ENCODE assay signal across 16 cellular contexts in genomic region chr5:14996997-14997396, GRCh38.
DNase-seq lines count a peak whose midpoint lies in the region; ATAC-seq and TF ChIP-seq lines count a peak whose summit lies in the region.
"Had no signal": no experiment of that assay in that cellular context is flagged by ENCODE, and none has a peak within 500 bp of the region (broad histone marks: within the 10 kb centered on the region; RNA-seq: fewer than 3 reads in every experiment).

No MANE protein-coding gene starts in this region.

- no peaks in the 10 kb centered on the region for H3F3A ChIP-seq in PC-9 (ENCODE audit: insufficient read depth, low read depth)

- no peaks in the 10 kb centered on the region for H3K9me2 ChIP-seq in PC-9 (ENCODE audit: insufficient read depth)

- H2AFZ ChIP-seq in PC-9 = no peak overlapping the region

- peaks cover 3% of the 10 kb centered on the region for H3K9me3 Mint-ChIP-seq in memory B cell
- H3K9me3 Mint-ChIP-seq in immature natural killer cell = no peaks in the 10 kb centered on the region

- ATAC-seq in GM18909 (IDR thresholded peaks at IDR 0.05; ENCODE audit: poor library complexity, unreplicated experiment) = peak; percentile 90
- ATAC-seq in GM21737 (IDR thresholded peaks at IDR 0.05; ENCODE audit: unreplicated experiment) = peak; percentile 75
- peak; percentile 87 for ATAC-seq in HG03342 (IDR thresholded peaks at IDR 0.05; ENCODE audit: unreplicated experiment)
- peak; percentile 73 for ATAC-seq in memory B cell (ENCODE audit: low read depth)

- DNase-seq in memory B cell (ENCODE audit: low spot score in 2 of 2) (peak in 1 of 2 donors; percentile 57), AG08396 (ENCODE audit: low spot score) (no peak), immature natural killer cell (no peak), PC-9 (no peak)
- no peak for DNase-seq in stimulated activated CD4-positive, alpha-beta T cell treated with anti-CD3 and anti-CD28 coated beads, Interleukin-15, amount 100 ng/mL, for 24 hours
- DNase-seq: activated CD4-positive, alpha-beta memory T cell treated with anti-CD3 and anti-CD28 coated beads, Interleukin-2, amount 10 ng/mL, durations not matched to agents 7 days and 5 days; DND-41; H7; NCI-H1436 treated with DMSO at 0.1 percent for 48 hours; stimulated activated CD4-positive, alpha-beta T cell treated with anti-CD3 and anti-CD28 coated beads, Interleukin-2, amount 100 ng/mL, for 24 hours had no signal

- no peak overlapping the region for H3K27ac ChIP-seq in PC-9
- H3K27ac ChIP-seq: SJSA1, suprapubic skin had no signal

- peak overlapping the region; percentile 89 for H3K27ac Mint-ChIP-seq in memory B cell
- no peak overlapping the region for H3K27ac Mint-ChIP-seq in immature natural killer cell
- H3K27ac Mint-ChIP-seq: activated CD4-positive, alpha-beta memory T cell treated with anti-CD3 and anti-CD28 coated beads, Interleukin-2, amount 10 ng/mL, durations not matched to agents 7 days and 5 days had no signal

- BruUV-seq in PC-9 (replicated peaks; lab: Mats Ljungman, UMichigan) = no TSS peak

- CTCF ChIA-PET in PC-9 (lab: Charles Lee) = no interaction called here

- H3K36me3 ChIP-seq in PC-9 (ENCODE audit: low read depth) = no peaks in the 10 kb centered on the region
- H3K36me3 ChIP-seq: SJSA1, suprapubic skin had no signal

- no peaks in the 10 kb centered on the region for H4K20me1 ChIP-seq in PC-9 (ENCODE audit: insufficient read depth)

- H3K27me3 Mint-ChIP-seq in memory B cell (no peaks in the 10 kb centered on the region), immature natural killer cell (ENCODE audit: low read depth in 3 of 3) (peaks cover 0 to 4% (median 0%) of the 10 kb centered on the region in 3 donors)

- no peak for TF ChIP-seq CTCF in PC-9 (conservative IDR thresholded peaks at IDR 0.05)

- H3K36me3 Mint-ChIP-seq in memory B cell (peaks cover 3% of the 10 kb centered on the region), immature natural killer cell (no peaks in the 10 kb centered on the region)

- H3K4me3 Mint-ChIP-seq in memory B cell (no peak overlapping the region), immature natural killer cell (no peak overlapping the region)
- H3K4me3 Mint-ChIP-seq: activated CD4-positive, alpha-beta memory T cell treated with anti-CD3 and anti-CD28 coated beads, Interleukin-2, amount 10 ng/mL, durations not matched to agents 7 days and 5 days; neural crest cell had no signal

- H3K27me3 ChIP-seq in PC-9 (ENCODE audit: insufficient read depth, low read depth) = peaks cover 11% of the 10 kb centered on the region
- H3K27me3 ChIP-seq: suprapubic skin had no signal

- H3K4me2 ChIP-seq in PC-9 = no peak overlapping the region

- no peak overlapping the region for H3K4me3 ChIP-seq in PC-9
- H3K4me3 ChIP-seq: SJSA1, suprapubic skin had no signal

- no peaks in the 10 kb centered on the region for H3K4me1 ChIP-seq in PC-9 (replicated peaks; ENCODE audit: insufficient read depth)
- H3K4me1 ChIP-seq: SJSA1, suprapubic skin had no signal

- intact Hi-C loops in PC-9 (cut with micrococcal nuclease; ENCODE audit: unreplicated experiment) = no loop called here

- no peaks in the 10 kb centered on the region for H3K79me2 ChIP-seq in PC-9 (ENCODE audit: low read depth)

- H3K4me1 Mint-ChIP-seq in memory B cell (peaks cover 23% of the 10 kb centered on the region), immature natural killer cell (peaks cover 10 to 14% of the 10 kb centered on the region in 2 donors)
- H3K4me1 Mint-ChIP-seq: neural crest cell had no signal

- H3K9me3 ChIP-seq in PC-9 (ENCODE audit: insufficient read depth, low read depth) = peaks cover 5% of the 10 kb centered on the region; the same call in 1 of the 2 replicates
- H3K9me3 ChIP-seq: SJSA1, suprapubic skin had no signal

- POLR2A ChIA-PET in PC-9 (lab: Charles Lee; ENCODE audit: unreplicated experiment) = no interaction called here
